Comparison of ENCODE assay signal across 8 cellular contexts in genomic region chrX:74535633-74536141, GRCh38.
DNase-seq lines count a peak whose midpoint lies in the region; ATAC-seq and TF ChIP-seq lines count a peak whose summit lies in the region.

No MANE protein-coding gene starts in this region.

- no peak overlapping the region for H4K12ac ChIP-seq in trophoblast cell (ENCODE audit: low read depth, low read length)

- no peak overlapping the region for H2BK120ac ChIP-seq in trophoblast cell (ENCODE audit: insufficient read depth, low read length, poor library complexity)

- no peaks in the 10 kb centered on the region for H3K9me2 ChIP-seq in PC-3 (replicated peaks; ENCODE audit: low read length)

- H3K27me3 ChIP-seq in PC-3 (ENCODE audit: low read length): no peaks in the 10 kb centered on the region
- peaks cover 0 to 34% (median 0%) of the 10 kb centered on the region in 7 donors for H3K27me3 ChIP-seq in heart right ventricle
- no peaks in the 10 kb centered on the region for H3K27me3 ChIP-seq in trophoblast cell (ENCODE audit: insufficient read depth, low read length)

- CTCF ChIA-PET in HEK293T (lab: Yijun Ruan, JAX) (interaction anchor here (0.8 to 2.0 kb wide), 3 partner anchors 11 to 43 kb away, joined by 5 to 7 read pairs (median 7); no protein-coding TSS in a partner anchor), PC-3 (lab: Charles Lee) (interaction anchor here (0.7 to 1.0 kb wide), 2 partner anchors 12 to 115 kb away, joined by 4 to 6 read pairs; no protein-coding TSS in a partner anchor)

- H3K4me3 ChIP-seq in PC-3 (ENCODE audit: low read length) (peak overlapping the region; percentile 71), heart right ventricle (peak overlapping the region; percentile 25 to 61 (median 56)), trophoblast cell (ENCODE audit: low read depth, low read length) (peak overlapping the region; percentile 65)

- H3K27ac ChIP-seq in PC-3 (ENCODE audit: low read length) (no peak overlapping the region), heart right ventricle (peak overlapping the region; percentile 74 to 94 (median 87)), trophoblast cell (ENCODE audit: low read depth, low read length) (no peak overlapping the region)

- H2BK12ac ChIP-seq in trophoblast cell (ENCODE audit: low read length): no peak overlapping the region

- H2AFZ ChIP-seq in PC-3 (ENCODE audit: low read length): peak overlapping the region; percentile 96
- peak overlapping the region; percentile 60 for H2AFZ ChIP-seq in trophoblast cell (ENCODE audit: insufficient read depth, low read length, poor library complexity)

- H4K8ac ChIP-seq in trophoblast cell (ENCODE audit: low read depth, low read length): no peak overlapping the region

- ATAC-seq in PC-3 (peak; percentile 76), heart right ventricle (peak; percentile 82 to 91 (median 87)), HG02884 (IDR thresholded peaks at IDR 0.05; ENCODE audit: unreplicated experiment) (no peak), HG03571 (IDR thresholded peaks at IDR 0.05; ENCODE audit: unreplicated experiment) (no peak)

- H4K91ac ChIP-seq in trophoblast cell (ENCODE audit: low read depth, low read length): no peak overlapping the region

- H3K18ac ChIP-seq in trophoblast cell (ENCODE audit: low read length): no peak overlapping the region

- H3K79me2 ChIP-seq in PC-3 (ENCODE audit: low read length) (no peaks in the 10 kb centered on the region), trophoblast cell (ENCODE audit: control insufficient read depth, insufficient read depth, low read length, poor library complexity) (no peaks in the 10 kb centered on the region)

- BruUV-seq in PC-3 (replicated peaks; lab: Mats Ljungman, UMichigan): no TSS peak

- no peak overlapping the region for H2BK5ac ChIP-seq in trophoblast cell (ENCODE audit: low read depth, low read length, poor library complexity)

- no peak overlapping the region for H3K23ac ChIP-seq in trophoblast cell (ENCODE audit: low read length)

- H2AK5ac ChIP-seq in trophoblast cell (ENCODE audit: low read length): no peak overlapping the region

- intact Hi-C loops in PC-3 (cut with micrococcal nuclease) (loop anchor here (1.0 to 5.0 kb wide), 2 partner anchors 78 to 152 kb away; no protein-coding TSS in a partner anchor), heart right ventricle (cut with DNase I) (loop anchor here in 7 of 10 donors (2.0 to 10.0 kb wide), 6 partner anchors 113 to 243 kb away; partner anchors contain the start of gene SLC16A2 (in 5 of the 7))

- no peaks in the 10 kb centered on the region for H3K79me1 ChIP-seq in trophoblast cell (ENCODE audit: low read length)

- H3K4me2 ChIP-seq in PC-3 (ENCODE audit: low read length) (peak overlapping the region; percentile 91), trophoblast cell (ENCODE audit: low read length) (peak overlapping the region; percentile 93)

- H3K14ac ChIP-seq in trophoblast cell (ENCODE audit: low read length): no peak overlapping the region

- no peaks in the 10 kb centered on the region for H3K36me3 ChIP-seq in PC-3 (ENCODE audit: low read depth, low read length)
- no peaks in the 10 kb centered on the region for H3K36me3 ChIP-seq in heart right ventricle
- H3K36me3 ChIP-seq in trophoblast cell (ENCODE audit: control insufficient read depth in 1 of 2, insufficient read depth in 2 of 2, low read length in 2 of 2): no peaks in the 10 kb centered on the region

- WGBS in heart right ventricle, 2 donors: 0 to 1% methylated on average over 28 to 33 of the region's 33 CpGs
- no CpG with 5 or more reads among the region's 33 CpGs for WGBS in trophoblast cell (ENCODE audit: extremely low coverage, insufficient coverage, insufficient read length)

- no peaks in the 10 kb centered on the region for H4K20me1 ChIP-seq in PC-3 (ENCODE audit: low read length)

- no peak overlapping the region for H3K4ac ChIP-seq in trophoblast cell (ENCODE audit: low read depth, low read length)

- POLR2A ChIA-PET in HEK293T (lab: Yijun Ruan, JAX): interaction anchor here (0.9 kb wide), 1 partner anchor 243 kb away, joined by 3 read pairs; no protein-coding TSS in a partner anchor
- POLR2A ChIA-PET in PC-3 (lab: Charles Lee; ENCODE audit: unreplicated experiment): interaction anchor here (0.6 kb wide), 1 partner anchor 115 kb away, joined by 6 read pairs; no protein-coding TSS in a partner anchor

- TF ChIP-seq CTCF in PC-3 (conservative IDR thresholded peaks at IDR 0.05; ENCODE audit: low read depth, low read length) (no peak), heart right ventricle (IDR thresholded peaks at IDR 0.05) (no peak)

- DNase-seq in GM04504 (ENCODE audit: low read depth) (peak; percentile 16), HEK293T (ENCODE audit: extremely low spot score) (peak; percentile 47), PC-3 (peak; percentile 66), amniotic epithelial cell (ENCODE audit: low read depth) (peak; percentile 23), heart right ventricle (peak; percentile 71 to 74), trophoblast cell (peak; percentile 69 to 77)

- H3K4me1 ChIP-seq in PC-3 (ENCODE audit: insufficient read depth, low read length) (peaks cover 14% of the 10 kb centered on the region), heart right ventricle (peaks cover 0 to 16% (median 6%) of the 10 kb centered on the region in 9 donors), trophoblast cell (ENCODE audit: control insufficient read depth in 1 of 2, insufficient read depth in 2 of 2, low read length in 2 of 2) (peaks cover 4 to 5% of the 10 kb centered on the region in 2 experiments)

- H3K9me3 ChIP-seq in PC-3 (ENCODE audit: low read length): no peaks in the 10 kb centered on the region
- H3K9me3 ChIP-seq in heart right ventricle: no peaks in the 10 kb centered on the region
- no peaks in the 10 kb centered on the region for H3K9me3 ChIP-seq in trophoblast cell (ENCODE audit: insufficient read depth, low read depth, low read length)

- no peaks in the 10 kb centered on the region for H3F3A ChIP-seq in PC-3 (ENCODE audit: low read length, unreplicated experiment)

- H3K9ac ChIP-seq in PC-3 (ENCODE audit: low read length): peak overlapping the region; percentile 64
- H3K9ac ChIP-seq in trophoblast cell (ENCODE audit: low read length): no peak overlapping the region

TF ChIP-seq in HEK293T, 16 proteins besides CTCF, POLR2A, EP300 and RAD21:
- TF ChIP-seq L3MBTL2 (conservative IDR thresholded peaks at IDR 0.05) (no peak), PKNOX1 (IDR thresholded peaks at IDR 0.05) (peak; percentile 42; the same call in 1 of the 2 replicates)

Comparison
In these comparisons a context has a peak if more than half of its experiments do, and no peak if none do; other contexts are left out.
1. DNase-seq: peak in every context shown above with its lines; median percentile 73 in trophoblast cell; 72 in heart right ventricle; 66 in PC-3; 47 in HEK293T; 23 in amniotic epithelial cell; 16 in GM04504.
2. ATAC-seq: peak in PC-3 (single experiment) and heart right ventricle (8 of 8); none in HG02884 (single experiment) and HG03571 (single experiment).
3. H3K27ac ChIP-seq: peak in heart right ventricle (10 of 10); none in PC-3 (single experiment) and trophoblast cell (single experiment).
4. Peak in every context shown above with its lines, with median percentiles within 50 percentile points of each other: H3K4me3 ChIP-seq.